1 cellular context compared by ENCODE assay signal in the genomic region with DNA sequence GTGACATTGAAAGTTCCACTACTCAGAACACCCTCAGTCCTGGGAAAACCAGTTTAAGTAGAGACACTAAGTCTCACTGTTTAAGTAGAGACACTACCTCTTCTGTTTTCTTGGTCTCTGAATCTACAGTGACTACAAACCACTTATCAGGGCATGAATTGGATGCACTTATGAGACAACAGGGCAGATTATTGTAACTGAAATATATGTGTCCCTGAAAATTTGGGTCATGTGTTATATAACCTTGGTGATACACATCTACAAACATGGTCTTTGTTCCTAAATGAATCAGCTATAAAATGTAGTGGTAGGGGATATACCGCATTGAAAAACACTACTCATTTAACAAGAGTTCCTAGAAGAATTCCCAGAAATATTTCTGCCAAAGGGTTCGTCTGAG.
TF ChIP-seq lines count a peak whose summit lies in the region.

No MANE protein-coding gene starts in this region.

TF ChIP-seq in HepG2, 621 proteins besides CTCF, POLR2A, EP300 and RAD21 (continued from another document):
- TF ChIP-seq, protein P1, sequence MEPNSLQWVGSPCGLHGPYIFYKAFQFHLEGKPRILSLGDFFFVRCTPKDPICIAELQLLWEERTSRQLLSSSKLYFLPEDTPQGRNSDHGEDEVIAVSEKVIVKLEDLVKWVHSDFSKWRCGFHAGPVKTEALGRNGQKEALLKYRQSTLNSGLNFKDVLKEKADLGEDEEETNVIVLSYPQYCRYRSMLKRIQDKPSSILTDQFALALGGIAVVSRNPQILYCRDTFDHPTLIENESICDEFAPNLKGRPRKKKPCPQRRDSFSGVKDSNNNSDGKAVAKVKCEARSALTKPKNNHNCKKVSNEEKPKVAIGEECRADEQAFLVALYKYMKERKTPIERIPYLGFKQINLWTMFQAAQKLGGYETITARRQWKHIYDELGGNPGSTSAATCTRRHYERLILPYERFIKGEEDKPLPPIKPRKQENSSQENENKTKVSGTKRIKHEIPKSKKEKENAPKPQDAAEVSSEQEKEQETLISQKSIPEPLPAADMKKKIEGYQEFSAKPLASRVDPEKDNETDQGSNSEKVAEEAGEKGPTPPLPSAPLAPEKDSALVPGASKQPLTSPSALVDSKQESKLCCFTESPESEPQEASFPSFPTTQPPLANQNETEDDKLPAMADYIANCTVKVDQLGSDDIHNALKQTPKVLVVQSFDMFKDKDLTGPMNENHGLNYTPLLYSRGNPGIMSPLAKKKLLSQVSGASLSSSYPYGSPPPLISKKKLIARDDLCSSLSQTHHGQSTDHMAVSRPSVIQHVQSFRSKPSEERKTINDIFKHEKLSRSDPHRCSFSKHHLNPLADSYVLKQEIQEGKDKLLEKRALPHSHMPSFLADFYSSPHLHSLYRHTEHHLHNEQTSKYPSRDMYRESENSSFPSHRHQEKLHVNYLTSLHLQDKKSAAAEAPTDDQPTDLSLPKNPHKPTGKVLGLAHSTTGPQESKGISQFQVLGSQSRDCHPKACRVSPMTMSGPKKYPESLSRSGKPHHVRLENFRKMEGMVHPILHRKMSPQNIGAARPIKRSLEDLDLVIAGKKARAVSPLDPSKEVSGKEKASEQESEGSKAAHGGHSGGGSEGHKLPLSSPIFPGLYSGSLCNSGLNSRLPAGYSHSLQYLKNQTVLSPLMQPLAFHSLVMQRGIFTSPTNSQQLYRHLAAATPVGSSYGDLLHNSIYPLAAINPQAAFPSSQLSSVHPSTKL (CRISPR knock-in tag; IDR thresholded peaks at IDR 0.05), result peak; percentile 53; the same call in 1 of the 2 replicates
- TF ChIP-seq RARA (CRISPR knock-in tag; IDR thresholded peaks at IDR 0.05) (0 out of 2 replicates have a peak, but pooled peaks have one; percentile 17), BCL6 (CRISPR knock-in tag; IDR thresholded peaks at IDR 0.05) (peak; percentile 31; the same call in 1 of the 2 replicates), ZNF317 (CRISPR knock-in tag; IDR thresholded peaks at IDR 0.05) (0 out of 2 replicates have a peak, but pooled peaks have one; percentile 33), PRMT3 (CRISPR knock-in tag; IDR thresholded peaks at IDR 0.05; ENCODE audit: borderline replicate concordance, low read depth) (no peak), ZNF235 (CRISPR knock-in tag; IDR thresholded peaks at IDR 0.05; ENCODE audit: borderline replicate concordance) (no peak)
- TF ChIP-seq, protein P2, sequence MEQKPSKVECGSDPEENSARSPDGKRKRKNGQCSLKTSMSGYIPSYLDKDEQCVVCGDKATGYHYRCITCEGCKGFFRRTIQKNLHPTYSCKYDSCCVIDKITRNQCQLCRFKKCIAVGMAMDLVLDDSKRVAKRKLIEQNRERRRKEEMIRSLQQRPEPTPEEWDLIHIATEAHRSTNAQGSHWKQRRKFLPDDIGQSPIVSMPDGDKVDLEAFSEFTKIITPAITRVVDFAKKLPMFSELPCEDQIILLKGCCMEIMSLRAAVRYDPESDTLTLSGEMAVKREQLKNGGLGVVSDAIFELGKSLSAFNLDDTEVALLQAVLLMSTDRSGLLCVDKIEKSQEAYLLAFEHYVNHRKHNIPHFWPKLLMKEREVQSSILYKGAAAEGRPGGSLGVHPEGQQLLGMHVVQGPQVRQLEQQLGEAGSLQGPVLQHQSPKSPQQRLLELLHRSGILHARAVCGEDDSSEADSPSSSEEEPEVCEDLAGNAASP (CRISPR knock-in tag; IDR thresholded peaks at IDR 0.05; ENCODE audit: borderline replicate concordance), result peak; percentile 22; the same call in 1 of the 2 replicates
- TF ChIP-seq, protein P3, sequence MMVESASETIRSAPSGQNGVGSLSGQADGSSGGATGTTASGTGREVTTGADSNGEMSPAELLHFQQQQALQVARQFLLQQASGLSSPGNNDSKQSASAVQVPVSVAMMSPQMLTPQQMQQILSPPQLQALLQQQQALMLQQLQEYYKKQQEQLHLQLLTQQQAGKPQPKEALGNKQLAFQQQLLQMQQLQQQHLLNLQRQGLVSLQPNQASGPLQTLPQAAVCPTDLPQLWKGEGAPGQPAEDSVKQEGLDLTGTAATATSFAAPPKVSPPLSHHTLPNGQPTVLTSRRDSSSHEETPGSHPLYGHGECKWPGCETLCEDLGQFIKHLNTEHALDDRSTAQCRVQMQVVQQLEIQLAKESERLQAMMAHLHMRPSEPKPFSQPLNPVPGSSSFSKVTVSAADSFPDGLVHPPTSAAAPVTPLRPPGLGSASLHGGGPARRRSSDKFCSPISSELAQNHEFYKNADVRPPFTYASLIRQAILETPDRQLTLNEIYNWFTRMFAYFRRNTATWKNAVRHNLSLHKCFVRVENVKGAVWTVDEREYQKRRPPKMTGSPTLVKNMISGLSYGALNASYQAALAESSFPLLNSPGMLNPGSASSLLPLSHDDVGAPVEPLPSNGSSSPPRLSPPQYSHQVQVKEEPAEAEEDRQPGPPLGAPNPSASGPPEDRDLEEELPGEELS (CRISPR knock-in tag; IDR thresholded peaks at IDR 0.05), result no peak
